Comparison of ENCODE assay signal across 23 cellular contexts in the genomic region with DNA sequence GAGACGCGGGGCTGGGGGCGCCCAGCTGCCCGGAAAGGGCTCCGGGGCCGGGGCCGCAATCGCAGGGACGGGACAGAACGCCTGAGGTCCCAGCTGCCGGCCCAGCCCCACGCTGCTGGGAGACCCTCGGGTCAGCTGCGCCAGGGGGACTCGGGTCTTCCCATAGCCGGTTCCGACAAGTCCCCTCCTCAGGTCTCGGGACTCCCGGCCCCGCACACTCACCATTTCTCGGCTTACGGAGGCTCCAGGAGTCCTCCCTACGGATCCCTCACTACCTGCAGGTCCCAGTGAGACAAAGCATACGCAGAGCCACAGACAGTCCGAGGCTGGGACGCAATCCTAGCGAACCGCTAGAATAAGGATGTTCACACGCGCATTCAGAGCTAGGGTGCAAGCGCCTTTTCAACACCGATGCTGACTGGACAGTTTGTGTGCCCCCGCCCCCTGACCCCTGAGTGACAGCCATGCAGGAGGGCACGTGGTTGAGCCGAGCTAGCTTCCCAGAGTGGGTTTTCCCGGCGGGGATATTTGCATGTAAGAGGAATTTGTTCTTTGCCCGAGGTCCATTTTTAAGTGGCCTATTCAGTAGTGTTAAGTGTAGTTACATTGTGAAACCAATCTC. TPM values are rescaled to one million over a fixed set of nuclear protein-coding genes. Genes with fewer than 3 reads are reported as not detected.
DNase-seq lines count a peak whose midpoint lies in the region; ATAC-seq and TF ChIP-seq lines count a peak whose summit lies in the region.
"Had no signal": no experiment of that assay in that cellular context is flagged by ENCODE, and none has a peak within 500 bp of the region (broad histone marks: within the 10 kb centered on the region; RNA-seq: fewer than 3 reads in every experiment).

No MANE protein-coding gene starts in this region.

- H3K27me3 ChIP-seq in CD8-positive, alpha-beta T cell (ENCODE audit: insufficient read depth, low read length): no peaks in the 10 kb centered on the region
- no peaks in the 10 kb centered on the region for H3K27me3 ChIP-seq in PC-3 (ENCODE audit: low read length)
- H3K27me3 ChIP-seq: SJCRH30 had no signal

- no peak overlapping the region for H2AFZ ChIP-seq in PC-3 (ENCODE audit: low read length)

- H3K9me2 ChIP-seq in PC-3 (replicated peaks; ENCODE audit: low read length): no peaks in the 10 kb centered on the region

- no peak overlapping the region for H3K27ac ChIP-seq in CD8-positive, alpha-beta T cell (ENCODE audit: low read depth, low read length)
- H3K27ac ChIP-seq in PC-3 (ENCODE audit: low read length): no peak overlapping the region
- H3K27ac ChIP-seq: A549, coronary artery, SJCRH30 had no signal

- POLR2A ChIA-PET in CD8-positive, alpha-beta T cell (lab: Charles Lee): no interaction called here
- POLR2A ChIA-PET in WTC11 (lab: Charles Lee): interaction anchor here (0.6 to 1.0 kb wide), 3 partner anchors 13 to 285 kb away, joined by 4 to 13 read pairs (median 4); a partner anchor contains a TSS
- POLR2A ChIA-PET in PC-3 (lab: Charles Lee; ENCODE audit: unreplicated experiment): no interaction called here

- no peaks in the 10 kb centered on the region for H3K9me3 Mint-ChIP-seq in CD8-positive, alpha-beta T cell
- H3K9me3 Mint-ChIP-seq in WTC11: no peaks in the 10 kb centered on the region
- no peaks in the 10 kb centered on the region for H3K9me3 Mint-ChIP-seq in activated T-cell treated with anti-CD3 and anti-CD28 coated beads, Interleukin-2, amount 50 U/mL, for 24 hours
- H3K9me3 Mint-ChIP-seq: activated CD4-positive, alpha-beta T cell treated with anti-CD3 and anti-CD28 coated beads, Interleukin-2, amount 10 ng/mL, durations not matched to agents 7 days and 5 days; activated naive CD8-positive, alpha-beta T cell treated with anti-CD3 and anti-CD28 coated beads, Interleukin-2, amount 50 U/mL, for 24 hours; naive thymus-derived CD8-positive, alpha-beta T cell had no signal

- H3K4me1 Mint-ChIP-seq in CD8-positive, alpha-beta T cell (ENCODE audit: low read depth): no peaks in the 10 kb centered on the region
- peaks cover 4% of the 10 kb centered on the region; the same call in 1 of the 2 replicates for H3K4me1 Mint-ChIP-seq in WTC11
- no peaks in the 10 kb centered on the region for H3K4me1 Mint-ChIP-seq in activated T-cell treated with anti-CD3 and anti-CD28 coated beads, Interleukin-2, amount 50 U/mL, for 24 hours (ENCODE audit: low read depth)
- H3K4me1 Mint-ChIP-seq: activated CD4-positive, alpha-beta T cell treated with anti-CD3 and anti-CD28 coated beads, Interleukin-2, amount 10 ng/mL, durations not matched to agents 7 days and 5 days; activated naive CD8-positive, alpha-beta T cell treated with anti-CD3 and anti-CD28 coated beads, Interleukin-2, amount 50 U/mL, for 24 hours had no signal

- H3K79me2 ChIP-seq in PC-3 (ENCODE audit: low read length): no peaks in the 10 kb centered on the region

- H3K4me3 Mint-ChIP-seq in CD8-positive, alpha-beta T cell: no peak overlapping the region
- peak overlapping the region; percentile 44 for H3K4me3 Mint-ChIP-seq in WTC11
- H3K4me3 Mint-ChIP-seq in activated T-cell treated with anti-CD3 and anti-CD28 coated beads, Interleukin-2, amount 50 U/mL, for 24 hours: no peak overlapping the region
- H3K4me3 Mint-ChIP-seq: activated CD4-positive, alpha-beta T cell treated with anti-CD3 and anti-CD28 coated beads, Interleukin-2, amount 10 ng/mL, durations not matched to agents 7 days and 5 days; activated naive CD8-positive, alpha-beta T cell treated with anti-CD3 and anti-CD28 coated beads, Interleukin-2, amount 50 U/mL, for 24 hours; naive thymus-derived CD8-positive, alpha-beta T cell had no signal

- no peaks in the 10 kb centered on the region for H3K27me3 Mint-ChIP-seq in CD8-positive, alpha-beta T cell (ENCODE audit: low read depth)
- no peaks in the 10 kb centered on the region; the same call in 1 of the 2 replicates for H3K27me3 Mint-ChIP-seq in WTC11 (ENCODE audit: low read depth)
- H3K27me3 Mint-ChIP-seq in activated T-cell treated with anti-CD3 and anti-CD28 coated beads, Interleukin-2, amount 50 U/mL, for 24 hours: no peaks in the 10 kb centered on the region
- H3K27me3 Mint-ChIP-seq: activated CD4-positive, alpha-beta T cell treated with anti-CD3 and anti-CD28 coated beads, Interleukin-2, amount 10 ng/mL, durations not matched to agents 7 days and 5 days; activated naive CD8-positive, alpha-beta T cell treated with anti-CD3 and anti-CD28 coated beads, Interleukin-2, amount 50 U/mL, for 24 hours; naive thymus-derived CD8-positive, alpha-beta T cell had no signal

- no peak overlapping the region for H3K4me2 ChIP-seq in PC-3 (ENCODE audit: low read length)
- H3K4me2 ChIP-seq: A549 had no signal

- peaks cover 4% of the 10 kb centered on the region for H3K36me3 ChIP-seq in CD8-positive, alpha-beta T cell (ENCODE audit: insufficient read depth, low read length)
- H3K36me3 ChIP-seq in PC-3 (ENCODE audit: low read depth, low read length): peaks cover 13% of the 10 kb centered on the region

- no peak for ATAC-seq in CD8-positive, alpha-beta T cell
- ATAC-seq in WTC11: peak; percentile 41
- ATAC-seq in PC-3: no peak
- ATAC-seq: A549; activated naive CD8-positive, alpha-beta T cell treated with anti-CD3 and anti-CD28 coated beads, Interleukin-2, amount 50 U/mL, for 24 hours; naive thymus-derived CD8-positive, alpha-beta T cell; stimulated activated naive CD8-positive, alpha-beta T cell treated with anti-CD3 and anti-CD28 coated beads, Interleukin-15, Interleukin-2, amounts not matched to agents 100 U/mL and 50 U/mL, for 24 hours had no signal

- no peak for TF ChIP-seq POLR2A in erythroblast (IDR thresholded peaks at IDR 0.05; ENCODE audit: low read length)

- no peak for DNase-seq in CD8-positive, alpha-beta T cell
- DNase-seq in WTC11 (ENCODE audit: low spot score) (peak; percentile 44), left kidney (ENCODE audit: low read depth, low spot score) (peak; percentile 89), renal cortical epithelial cell (ENCODE audit: low read depth) (peak; percentile 6), GF-D8 (lab: John Stamatoyannopoulos, UW) (no peak), erythroblast (lab: John Stamatoyannopoulos, UW) (no peak), PC-3 (no peak)
- DNase-seq in activated T-cell treated with anti-CD3 and anti-CD28 coated beads, Interleukin-2, amount 50 U/mL, for 24 hours: no peak
- DNase-seq: activated CD4-positive, alpha-beta T cell treated with anti-CD3 and anti-CD28 coated beads, Interleukin-2, amount 10 ng/mL, durations not matched to agents 7 days and 5 days; activated naive CD8-positive, alpha-beta T cell treated with anti-CD3 and anti-CD28 coated beads, Interleukin-2, amount 50 U/mL, for 24 hours; Caco-2; hippocampal formation; MM.1S; naive thymus-derived CD8-positive, alpha-beta T cell; NCI-H146; NCI-H774; SJCRH30; small intestine; stimulated activated CD4-positive, alpha-beta T cell treated with anti-CD3 and anti-CD28 coated beads, Interleukin-2, amount 100 ng/mL, for 48 hours; stimulated activated naive CD8-positive, alpha-beta T cell treated with anti-CD3 and anti-CD28 coated beads, Interleukin-15, Interleukin-2, amounts not matched to agents 100 U/mL and 50 U/mL, for 24 hours; T-helper 1 cell had no signal

- peak overlapping the region; percentile 11 for H3K27ac Mint-ChIP-seq in CD8-positive, alpha-beta T cell
- peak overlapping the region; percentile 54; the same call in 1 of the 2 replicates for H3K27ac Mint-ChIP-seq in WTC11
- no peak overlapping the region for H3K27ac Mint-ChIP-seq in activated T-cell treated with anti-CD3 and anti-CD28 coated beads, Interleukin-2, amount 50 U/mL, for 24 hours
- H3K27ac Mint-ChIP-seq: activated CD4-positive, alpha-beta T cell treated with anti-CD3 and anti-CD28 coated beads, Interleukin-2, amount 10 ng/mL, durations not matched to agents 7 days and 5 days; activated naive CD8-positive, alpha-beta T cell treated with anti-CD3 and anti-CD28 coated beads, Interleukin-2, amount 50 U/mL, for 24 hours had no signal

- no peaks in the 10 kb centered on the region for H3K9me3 ChIP-seq in CD8-positive, alpha-beta T cell (ENCODE audit: low read length)
- H3K9me3 ChIP-seq in PC-3 (ENCODE audit: low read length): no peaks in the 10 kb centered on the region
- H3K9me3 ChIP-seq: A549, Caco-2, SJCRH30 had no signal

- H3K4me3 ChIP-seq in CD8-positive, alpha-beta T cell (ENCODE audit: low read depth, low read length): no peak overlapping the region
- no peak overlapping the region for H3K4me3 ChIP-seq in PC-3 (ENCODE audit: low read length)
- H3K4me3 ChIP-seq: A549, coronary artery, SJCRH30 had no signal

- no peaks in the 10 kb centered on the region for H3F3A ChIP-seq in PC-3 (ENCODE audit: low read length, unreplicated experiment)

- CTCF ChIA-PET in CD8-positive, alpha-beta T cell (lab: Charles Lee): no interaction called here
- CTCF ChIA-PET in WTC11 (lab: Charles Lee): interaction anchor here (1.2 to 1.7 kb wide), 2 partner anchors 14 to 42 kb away, joined by 4 read pairs; a partner anchor contains a TSS
- CTCF ChIA-PET in PC-3 (lab: Charles Lee): no interaction called here

- no peak for TF ChIP-seq CTCF in CD8-positive, alpha-beta T cell (IDR thresholded peaks at IDR 0.05)
- TF ChIP-seq CTCF in WTC11 (IDR thresholded peaks at IDR 0.05): no peak
- TF ChIP-seq CTCF in PC-3 (conservative IDR thresholded peaks at IDR 0.05; ENCODE audit: low read depth, low read length): no peak

- intact Hi-C loops in CD8-positive, alpha-beta T cell (cut with DNase I, micrococcal nuclease): no loop called here
- intact Hi-C loops in PC-3 (cut with micrococcal nuclease): no loop called here

- no TSS peak for BruUV-seq in PC-3 (replicated peaks; lab: Mats Ljungman, UMichigan)

- peaks cover 38% of the 10 kb centered on the region for H3K36me3 Mint-ChIP-seq in CD8-positive, alpha-beta T cell
- H3K36me3 Mint-ChIP-seq in WTC11: peaks cover 6% of the 10 kb centered on the region; the same call in 1 of the 2 replicates
- peaks cover 33% of the 10 kb centered on the region for H3K36me3 Mint-ChIP-seq in activated T-cell treated with anti-CD3 and anti-CD28 coated beads, Interleukin-2, amount 50 U/mL, for 24 hours (ENCODE audit: low read depth)

- H3K9ac ChIP-seq in PC-3 (ENCODE audit: low read length): no peak overlapping the region

- no peaks in the 10 kb centered on the region for H3K4me1 ChIP-seq in CD8-positive, alpha-beta T cell (ENCODE audit: insufficient read depth, low read length)
- H3K4me1 ChIP-seq in PC-3 (ENCODE audit: insufficient read depth, low read length): no peaks in the 10 kb centered on the region
- H3K4me1 ChIP-seq: A549, Caco-2, SJCRH30 had no signal

- H4K20me1 ChIP-seq in PC-3 (ENCODE audit: low read length): no peaks in the 10 kb centered on the region

RNA-seq across cellular contexts. Expression of a gene that starts 13.6 kb away (rescaled TPM):
- total RNA-seq in CD8-positive, alpha-beta T cell: 1 to 10 TPM; 5.1 to 7.0 TPM
- total RNA-seq in WTC11 (2021) (7.3 to 7.7 TPM (median 7.6 TPM) in 3 replicates), renal cortical epithelial cell (10.2 and 19.6 TPM in 2 replicates), PC-3 (2014; rRNA removed) (6.9 and 10.7 TPM in 2 replicates)

RNA-seq across cellular contexts. Expression of a gene that starts 13.7 kb away (rescaled TPM):
- total RNA-seq in CD8-positive, alpha-beta T cell: 10 to 100 TPM; 61.0 to 67.0 TPM
- total RNA-seq in WTC11 (2021) (21.4 to 25.9 TPM (median 23.9 TPM) in 3 replicates), renal cortical epithelial cell (13.2 and 21.0 TPM in 2 replicates), PC-3 (2014; rRNA removed) (15.8 and 26.3 TPM in 2 replicates)

RNA-seq across cellular contexts. Expression of a gene that starts 45.8 kb away (rescaled TPM):
- 10 to 100 TPM; 17.8 to 18.2 TPM for total RNA-seq in CD8-positive, alpha-beta T cell
- total RNA-seq in WTC11 (2021) (8.9 to 11.1 TPM (median 10.7 TPM) in 3 replicates), renal cortical epithelial cell (8.3 and 19.9 TPM in 2 replicates), PC-3 (2014; rRNA removed) (3.8 and 6.0 TPM in 2 replicates)

Comparison
In these comparisons a context has a peak if more than half of its experiments do, and no peak if none do; other contexts are left out.
1. DNase-seq: peak in WTC11 (single experiment), left kidney (single experiment) and renal cortical epithelial cell (single experiment); none in CD8-positive, alpha-beta T cell (0 of 7), activated T-cell treated with anti-CD3 and anti-CD28 coated beads, Interleukin-2, amount 50 U/mL, for 24 hours (single experiment), GF-D8 (single experiment), erythroblast (0 of 2) and PC-3 (single experiment).